ENCODE assay signal across 8 cellular contexts in the genomic region with DNA sequence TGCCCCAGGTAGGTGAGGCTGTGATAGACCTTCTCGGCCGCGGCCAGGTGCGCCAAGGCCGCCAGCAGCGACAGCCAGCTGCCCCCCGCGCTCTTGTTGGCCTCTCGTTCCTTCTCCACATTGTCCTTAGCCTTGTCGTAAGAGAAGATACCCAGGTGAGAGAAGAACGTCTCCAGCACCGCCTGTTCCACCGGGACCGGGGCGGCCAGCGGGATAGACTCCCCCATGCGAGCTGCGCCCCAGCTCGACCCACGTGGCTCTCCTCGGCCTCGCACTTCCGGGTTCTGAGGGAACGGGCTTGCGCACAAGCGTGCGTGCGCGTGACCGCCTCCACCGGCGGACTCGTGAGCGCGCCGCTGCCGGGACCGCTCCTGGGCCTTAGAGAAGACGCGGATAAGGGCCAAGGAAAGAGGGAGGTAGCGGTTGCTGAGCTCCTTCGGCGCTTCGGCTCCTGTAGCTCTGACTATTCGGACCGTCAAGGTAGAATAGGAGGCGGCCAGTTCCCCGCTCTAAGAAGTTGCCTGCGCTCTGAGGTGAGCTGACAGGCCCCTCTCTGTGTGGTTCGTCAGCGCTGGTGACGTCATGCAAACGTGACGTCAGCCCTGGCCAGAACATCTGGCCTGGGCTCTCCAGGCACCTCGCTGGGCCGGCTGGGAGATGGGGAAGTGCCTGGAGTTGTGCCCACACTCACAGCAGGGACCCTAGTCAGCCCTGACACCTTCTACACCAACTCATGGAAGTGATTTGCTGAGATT. TPM values are rescaled to one million over a fixed set of nuclear protein-coding genes. Genes with fewer than 3 reads are reported as not detected.
DNase-seq lines count a peak whose midpoint lies in the region; ATAC-seq and TF ChIP-seq lines count a peak whose summit lies in the region.

A gene (minus strand): TSS at position 286 of the 755 bp plus-strand sequence. CDS start 59 bp downstream, at position 227.

- no peaks in the 10 kb centered on the region for H3K27me3 Mint-ChIP-seq in IgD-negative memory B cell

- H3K4me1 Mint-ChIP-seq in IgD-negative memory B cell, result peaks cover 13 to 29% (median 17%) of the 10 kb centered on the region in 3 donors

- peak within 1 kb of the TSS; percentile 84 to 97 (median 97) for H3K27ac Mint-ChIP-seq in IgD-negative memory B cell

- H3K36me3 Mint-ChIP-seq in IgD-negative memory B cell, result peaks cover 3% of the 10 kb centered on the region

- H3K9ac ChIP-seq in mucosa of rectum (ENCODE audit: low read depth in 1 of 2, low read length in 2 of 2), result peak within 1 kb of the TSS; percentile 84 to 88

- no peaks in the 10 kb centered on the region for H3K9me3 ChIP-seq in mucosa of rectum (ENCODE audit: control insufficient read depth in 2 of 2, low read length in 2 of 2)

- no peaks in the 10 kb centered on the region for H3K27me3 ChIP-seq in mucosa of rectum (ENCODE audit: control insufficient read depth in 2 of 2, insufficient read depth in 2 of 2, low read length in 2 of 2)

- peak; percentile 93 for ATAC-seq in GM21576 (IDR thresholded peaks at IDR 0.05; ENCODE audit: unreplicated experiment)

- DNase-seq in DMS153 treated with DMSO at 0.1 percent for 48 hours (lab: John Stamatoyannopoulos, UW; ENCODE audit: unreplicated experiment) (peak; percentile 91), OCI-M1 (lab: John Stamatoyannopoulos, UW) (peak; percentile 94), activated T-cell treated with anti-CD3 and anti-CD28 coated beads for 48 hours (ENCODE audit: low read depth) (peak; percentile 89), erythroblast (lab: John Stamatoyannopoulos, UW) (peak; percentile 95 to 96)
- peak; percentile 74 to 82 for DNase-seq in stimulated activated CD8-positive, alpha-beta memory T cell treated with anti-CD3 and anti-CD28 coated beads, Interleukin-4, amount 100 ng/mL, for 4 hours (ENCODE audit: low read depth in 2 of 2, low spot score in 1 of 2)

- H3K4me3 Mint-ChIP-seq in IgD-negative memory B cell, result peak within 1 kb of the TSS; percentile 87 to 97 (median 94)

- no peaks in the 10 kb centered on the region for H3K9me3 Mint-ChIP-seq in IgD-negative memory B cell

- H3K27ac ChIP-seq in mucosa of rectum (ENCODE audit: low read depth in 2 of 2, low read length in 2 of 2), result peak within 1 kb of the TSS; percentile 87 to 89

- no peaks in the 10 kb centered on the region for H3K36me3 ChIP-seq in mucosa of rectum (ENCODE audit: control insufficient read depth in 2 of 2, insufficient read depth in 2 of 2, low read length in 2 of 2)

- H3K4me3 ChIP-seq in mucosa of rectum (ENCODE audit: low read length in 2 of 2), result peak within 1 kb of the TSS; percentile 90 to 94

- H3K4me1 ChIP-seq in mucosa of rectum (ENCODE audit: control insufficient read depth in 2 of 2, insufficient read depth in 2 of 2, low read length in 2 of 2), result peaks cover 4 to 6% of the 10 kb centered on the region in 2 donors

- peak; percentile 93 for TF ChIP-seq POLR2A in erythroblast (IDR thresholded peaks at IDR 0.05; ENCODE audit: low read length)

RNA-seq across cellular contexts. Expression of the gene that starts here (rescaled TPM):
- 10.6 TPM for polyA plus RNA-seq in IgD-negative memory B cell

Comparison
In these comparisons a context has a peak if more than half of its experiments do, and no peak if none do; other contexts are left out.
1. Peak in every context shown above with its lines: DNase-seq, ATAC-seq, H3K4me3 ChIP-seq and H3K27ac ChIP-seq.